Comparison of ENCODE assay signal across 8 cellular contexts in genomic region chr19:44954649-44955499, GRCh38. TPM values are rescaled to one million over a fixed set of nuclear protein-coding genes. Genes with fewer than 3 reads are reported as not detected.
DNase-seq lines count a peak whose midpoint lies in the region; ATAC-seq and TF ChIP-seq lines count a peak whose summit lies in the region.

Gene CLPTM1, plus strand, starts transcription at chr19:44955380. Its CDS starts 16 bp downstream, at chr19:44955396.

- TF ChIP-seq EP300 in SK-N-SH (IDR thresholded peaks at IDR 0.05; ENCODE audit: borderline replicate concordance in 1 of 2, low read depth in 1 of 2, low read length in 1 of 2): no peak

- CTCF ChIA-PET in SK-N-SH (lab: Yijun Ruan, JAX): interaction anchor here (0.7 to 10.2 kb wide), 5 partner anchors 9 to 105 kb away, joined by 3 to 131 read pairs (median 3); partner anchors contain the start of genes APOC2 and APOE

- peaks cover 2 to 6% of the 10 kb centered on the region in 2 experiments for H3K36me3 ChIP-seq in SK-N-SH (replicated peaks in 1 of 2; ENCODE audit: control insufficient read depth in 1 of 2, insufficient read depth in 2 of 2, low read length in 1 of 2)

- peaks cover 42% of the 10 kb centered on the region for H4K20me1 ChIP-seq in SK-N-SH (ENCODE audit: insufficient read depth)

- ATAC-seq in HG02610 (IDR thresholded peaks at IDR 0.05; ENCODE audit: unreplicated experiment): peak; percentile 74

- DNase-seq in NCI-H1092 (lab: John Stamatoyannopoulos, UW) (peak; percentile 91), SK-N-SH (peak; percentile 98), germinal center (ENCODE audit: low spot score) (peak; percentile 96), non-pigmented ciliary epithelial cell (ENCODE audit: low read depth) (peak; percentile 82), substantia nigra (lab: John Stamatoyannopoulos, UW) (peak; percentile 62 to 98 (median 94))
- DNase-seq in activated naive CD4-positive, alpha-beta T cell treated with anti-CD3 and anti-CD28 coated beads, Interleukin-2, amount 50 U/mL, for 16 hours: peak; percentile 96

- H3K79me2 ChIP-seq in SK-N-SH (ENCODE audit: insufficient read depth): peaks cover 50% of the 10 kb centered on the region

- peak within 1 kb of the TSS; percentile 80 for H2AFZ ChIP-seq in SK-N-SH (ENCODE audit: low read depth)

- H3K4me1 ChIP-seq in SK-N-SH (ENCODE audit: control insufficient read depth in 1 of 2, insufficient read depth in 2 of 2, low read depth in 1 of 2, low read length in 1 of 2): peaks cover 0 to 25% of the 10 kb centered on the region in 2 experiments; a peak in 2 of 4 replicates

- peak within 1 kb of the TSS; percentile 93 for H3K4me2 ChIP-seq in SK-N-SH

- H3F3A ChIP-seq in SK-N-SH (replicated peaks; ENCODE audit: insufficient read depth): peaks cover 10% of the 10 kb centered on the region

- POLR2A ChIA-PET in SK-N-SH (lab: Yijun Ruan, JAX): interaction anchor here (0.9 to 1.6 kb wide), 3 partner anchors 40 to 84 kb away, joined by 4 to 9 read pairs (median 4); partner anchors contain the start of genes APOC1, CLASRP and TOMM40

- peak within 1 kb of the TSS; percentile 84 for H3K4me3 ChIP-seq in GM08714 (ENCODE audit: low read length)
- peak within 1 kb of the TSS; percentile 93 to 99 for H3K4me3 ChIP-seq in SK-N-SH (ENCODE audit: low read depth in 2 of 2, low read length in 1 of 2)

- WGBS in SK-N-SH (ENCODE audit: low lambda C conversion rate): under 1% methylated on average over 49 of the region's 65 CpGs

- no peak for TF ChIP-seq RAD21 in SK-N-SH (IDR thresholded peaks at IDR 0.05; ENCODE audit: low read length)

- peak within 1 kb of the TSS; percentile 82 for H3K9ac ChIP-seq in SK-N-SH

- no peaks in the 10 kb centered on the region for H3K9me3 ChIP-seq in SK-N-SH

- no peaks in the 10 kb centered on the region for H3K9me2 ChIP-seq in SK-N-SH

- TF ChIP-seq CTCF in SK-N-SH (IDR thresholded peaks at IDR 0.05): no peak

- H3K27me3 ChIP-seq in SK-N-SH (ENCODE audit: insufficient read depth): no peaks in the 10 kb centered on the region

- H3K27ac ChIP-seq in SK-N-SH (ENCODE audit: low read depth in 2 of 2, low read length in 1 of 2) (peak within 1 kb of the TSS; percentile 94 to 98), substantia nigra (ENCODE audit: low read depth, low read length, poor library complexity, severe bottlenecking) (peak within 1 kb of the TSS; percentile 89)

TF ChIP-seq in SK-N-SH, 30 proteins besides CTCF, POLR2A, EP300 and RAD21 (continues in another document):
- TF ChIP-seq YY1 (IDR thresholded peaks at IDR 0.05; ENCODE audit: low read depth): peak; percentile 86
- TF ChIP-seq USF1 (IDR thresholded peaks at IDR 0.05; ENCODE audit: borderline replicate concordance, low read depth): 0 out of 2 replicates have a peak, but pooled peaks have one; percentile 13
- TF ChIP-seq POLR2AphosphoS5 (IDR thresholded peaks at IDR 0.05; ENCODE audit: low read depth, low read length): peak; percentile 88
- TF ChIP-seq SIN3A (IDR thresholded peaks at IDR 0.05; ENCODE audit: borderline replicate concordance, low read depth, low read length): peak; percentile 51; the same call in 1 of the 2 replicates
- peak; percentile 99 for TF ChIP-seq CHD2 (IDR thresholded peaks at IDR 0.05; ENCODE audit: low read length, partially characterized antibody)
- peak; percentile 75; the same call in 1 of the 2 replicates for TF ChIP-seq MAX (IDR thresholded peaks at IDR 0.05; ENCODE audit: low read depth)
- TF ChIP-seq PBX3 (IDR thresholded peaks at IDR 0.05): 0 out of 2 replicates have a peak, but pooled peaks have one; percentile 19
- TF ChIP-seq RXRA (IDR thresholded peaks at IDR 0.05; ENCODE audit: borderline replicate concordance, low read depth): no peak
- no peak for TF ChIP-seq SMC3 (IDR thresholded peaks at IDR 0.05; ENCODE audit: low read depth, low read length)
- TF ChIP-seq EZH2phosphoT487 (IDR thresholded peaks at IDR 0.05; ENCODE audit: borderline replicate concordance, low read depth): no peak
- peak; percentile 86 for TF ChIP-seq TAF1 (IDR thresholded peaks at IDR 0.05; ENCODE audit: borderline replicate concordance, low read depth, low read length)
- no peak for TF ChIP-seq TEAD4 (IDR thresholded peaks at IDR 0.05; ENCODE audit: borderline replicate concordance, insufficient read depth)
- no peak for TF ChIP-seq IRF3 (IDR thresholded peaks at IDR 0.05; ENCODE audit: low read depth, low read length)
- peak; percentile 76 for TF ChIP-seq GABPA (IDR thresholded peaks at IDR 0.05; ENCODE audit: low read depth)
- no peak for TF ChIP-seq RCOR1 (IDR thresholded peaks at IDR 0.05; ENCODE audit: low read length)
- peak; percentile 96 for TF ChIP-seq ELF1 (IDR thresholded peaks at IDR 0.05)
- TF ChIP-seq NRF1 (IDR thresholded peaks at IDR 0.05; ENCODE audit: low read depth, low read length): peak; percentile 50; the same call in 1 of the 2 replicates
- peak; percentile 96 for TF ChIP-seq ZBTB33 (IDR thresholded peaks at IDR 0.05; ENCODE audit: borderline replicate concordance, low read depth)
- TF ChIP-seq MXI1 (IDR thresholded peaks at IDR 0.05; ENCODE audit: low read depth, low read length): peak; percentile 51

RNA-seq across cellular contexts. Expression of gene CLPTM1, which starts in this region (rescaled TPM):
- 58.4 and 86.5 TPM in 2 replicates for polyA plus RNA-seq in SK-N-SH (2012; rRNA removed)
- polyA plus RNA-seq in SK-N-SH (2012; cell fraction: cytosol; rRNA removed): 34.4 and 50.3 TPM in 2 replicates
- polyA plus RNA-seq in SK-N-SH (2012; cell fraction: nucleus; rRNA removed): 123 and 136 TPM in 2 replicates

Comparison
In these comparisons a context has a peak if more than half of its experiments do, and no peak if none do; other contexts are left out.
1. Peak in every context shown above with its lines: DNase-seq, ATAC-seq, H3K4me3 ChIP-seq and H3K27ac ChIP-seq.